26 cellular contexts compared by ENCODE assay signal in genomic region chr17:14749269-14749668, GRCh38.
"Had no signal": no experiment of that assay in that cellular context is flagged by ENCODE, and none has a peak within 500 bp of the region (broad histone marks: within the 10 kb centered on the region; RNA-seq: fewer than 3 reads in every experiment).

No MANE protein-coding gene starts in this region.

- H3K27ac ChIP-seq: ascending aorta, breast epithelium, coronary artery, dorsolateral prefrontal cortex, esophagus muscularis mucosa, foreskin keratinocyte, gastrocnemius medialis, heart left ventricle had no signal

- H3K4me3 ChIP-seq: ascending aorta, breast epithelium, coronary artery, dorsolateral prefrontal cortex, esophagus muscularis mucosa, gastrocnemius medialis, heart left ventricle had no signal

- H3K4me1 ChIP-seq: ascending aorta, breast epithelium, esophagus muscularis mucosa, gastrocnemius medialis had no signal

- H3K9me3 ChIP-seq: ascending aorta, breast epithelium, esophagus muscularis mucosa, gastrocnemius medialis, heart left ventricle had no signal

- ATAC-seq: activated CD8-positive, alpha-beta memory T cell treated with anti-CD3 and anti-CD28 coated beads, Interleukin-2, amount 10 ng/mL, durations not matched to agents 7 days and 5 days; activated CD8-positive, alpha-beta T cell treated with anti-CD3 and anti-CD28 coated beads, Interleukin-2, amount 10 ng/mL, durations not matched to agents 7 days and 5 days; foreskin keratinocyte; gastrocnemius medialis; heart left ventricle had no signal

- H3K36me3 ChIP-seq: ascending aorta, breast epithelium, esophagus muscularis mucosa, gastrocnemius medialis, heart left ventricle had no signal

- DNase-seq: activated CD4-positive, alpha-beta memory T cell treated with anti-CD3 and anti-CD28 coated beads for 36 hours; activated CD4-positive, alpha-beta T cell treated with anti-CD3 and anti-CD28 coated beads for 36 hours; activated CD4-positive, alpha-beta T cell treated with anti-CD3 and anti-CD28 coated beads, Interleukin-2, amount 10 ng/mL, durations not matched to agents 24 days and 14 days; activated CD4-positive, CD25-positive, alpha-beta regulatory T cell; activated CD4-positive, CD25-positive, alpha-beta regulatory T cell treated with anti-CD3 and anti-CD28 coated beads, Interleukin-2, amount 50 U/mL, for 72 hours; activated CD8-positive, alpha-beta memory T cell treated with anti-CD3 and anti-CD28 coated beads, Interleukin-2, amount 10 ng/mL, durations not matched to agents 7 days and 5 days; activated CD8-positive, alpha-beta memory T cell treated with anti-CD3 and anti-CD28 coated beads, Interleukin-2, amount 50 U/mL, for 4 hours; activated CD8-positive, alpha-beta T cell treated with anti-CD3 and anti-CD28 coated beads, Interleukin-2, amount 10 ng/mL, durations not matched to agents 7 days and 5 days; activated effector memory CD4-positive, alpha-beta T cell treated with Interleukin-2 at 50 U/mL for 16 hours; activated gamma-delta T cell treated with Interleukin-2 at 50 U/mL for 16 hours; activated naive CD4-positive, alpha-beta T cell treated with Interleukin-2 at 50 U/mL for 16 hours; activated naive CD8-positive, alpha-beta T cell treated with anti-CD3 and anti-CD28 coated beads, Interleukin-2, amount 10 ng/mL, durations not matched to agents 7 days and 5 days; activated T-cell treated with anti-CD3 and anti-CD28 coated beads for 4 hours; activated T-cell treated with anti-CD3 and anti-CD28 coated beads, Interleukin-2, amount 50 U/mL, for 24 hours; dorsolateral prefrontal cortex; effector memory CD4-positive, alpha-beta T cell; endodermal cell; foreskin keratinocyte; gastrocnemius medialis; glutamatergic neuron; heart left ventricle; T-helper 2 cell had no signal

- H3K27me3 ChIP-seq: ascending aorta, breast epithelium, esophagus muscularis mucosa, foreskin keratinocyte, gastrocnemius medialis, heart left ventricle had no signal
